1 cellular context compared by ENCODE assay signal in genomic region chr14:65255029-65255545, GRCh38.
TF ChIP-seq lines count a peak whose summit lies in the region.

No MANE protein-coding gene starts in this region.

TF ChIP-seq in HepG2, 621 proteins besides CTCF, POLR2A, EP300 and RAD21 (continued from another document):
- TF ChIP-seq, protein P1, sequence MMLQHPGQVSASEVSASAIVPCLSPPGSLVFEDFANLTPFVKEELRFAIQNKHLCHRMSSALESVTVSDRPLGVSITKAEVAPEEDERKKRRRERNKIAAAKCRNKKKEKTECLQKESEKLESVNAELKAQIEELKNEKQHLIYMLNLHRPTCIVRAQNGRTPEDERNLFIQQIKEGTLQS (CRISPR knock-in tag; IDR thresholded peaks at IDR 0.05), result peak; percentile 82
- peak; percentile 14; the same call in 1 of the 2 replicates for TF ChIP-seq RARA (CRISPR knock-in tag; IDR thresholded peaks at IDR 0.05)
- peak; percentile 41 for TF ChIP-seq POLR2G (IDR thresholded peaks at IDR 0.05; ENCODE audit: low read depth, low read length)
- TF ChIP-seq SP4 (CRISPR knock-in tag; IDR thresholded peaks at IDR 0.05), result no peak
- peak; percentile 39; the same call in 1 of the 2 replicates for TF ChIP-seq CREM (IDR thresholded peaks at IDR 0.05)
- no peak for TF ChIP-seq CREM (CRISPR knock-in tag; IDR thresholded peaks at IDR 0.05)
- TF ChIP-seq SAP130 (CRISPR knock-in tag; IDR thresholded peaks at IDR 0.05; ENCODE audit: low read depth), result peak; percentile 31
- no peak for TF ChIP-seq EZH2 (conservative IDR thresholded peaks at IDR 0.05; ENCODE audit: low read depth, low read length)
